In genomic region chr1:12615166-12615915, GRCh38 we compare ENCODE assay signal across 8 cellular contexts. TPM values are rescaled to one million over a fixed set of nuclear protein-coding genes. Genes with fewer than 3 reads are reported as not detected.
A peak's percentile ranks its signal among the peaks of the same experiment; 100 is the strongest.
DNase-seq lines count a peak whose midpoint lies in the region; ATAC-seq, FAIRE-seq and TF ChIP-seq lines count a peak whose summit lies in the region.

No MANE protein-coding gene starts in this region.

- no peaks in the 10 kb centered on the region for H3K9me3 Mint-ChIP-seq in activated CD8-positive, alpha-beta memory T cell treated with anti-CD3 and anti-CD28 coated beads, Interleukin-2, amount 10 ng/mL, durations not matched to agents 7 days and 5 days (ENCODE audit: low read depth)

- H3K4me2 ChIP-seq in HepG2 (ENCODE audit: low read depth, low read length), result peak overlapping the region; percentile 87

- ATAC-seq in activated CD8-positive, alpha-beta memory T cell treated with anti-CD3 and anti-CD28 coated beads, Interleukin-2, amount 10 ng/mL, durations not matched to agents 7 days and 5 days, result no peak
- ATAC-seq in HepG2 (no peak), GM18517 (IDR thresholded peaks at IDR 0.05; ENCODE audit: unreplicated experiment) (no peak), GM19035 (IDR thresholded peaks at IDR 0.05; ENCODE audit: unreplicated experiment) (no peak)

- H3K27ac ChIP-seq in angular gyrus (ENCODE audit: low read depth, low read length) (peak overlapping the region; percentile 78), HepG2 (ENCODE audit: extremely low read length, insufficient read depth, low read length) (peak overlapping the region; percentile 94), thymus (ENCODE audit: low read depth) (no peak overlapping the region)

- intact Hi-C loops in HepG2 (cut with micrococcal nuclease; ENCODE audit: unreplicated experiment), result loop anchor here (5.0 kb wide), 1 partner anchor 138 kb away; no protein-coding TSS in a partner anchor

- no peaks in the 10 kb centered on the region for H3K9me3 ChIP-seq in HepG2 (ENCODE audit: low read length)
- no peaks in the 10 kb centered on the region for H3K9me3 ChIP-seq in thymus (ENCODE audit: control insufficient read depth)

- no peak for TF ChIP-seq RAD21 in HepG2 (CRISPR knock-in tag; IDR thresholded peaks at IDR 0.05)

- peaks cover 10% of the 10 kb centered on the region for H3K36me3 Mint-ChIP-seq in activated CD8-positive, alpha-beta memory T cell treated with anti-CD3 and anti-CD28 coated beads, Interleukin-2, amount 10 ng/mL, durations not matched to agents 7 days and 5 days

- TF ChIP-seq POLR2A in HepG2 (IDR thresholded peaks at IDR 0.05; ENCODE audit: insufficient read depth in 1 of 2, low read depth in 2 of 2, low read length in 2 of 2), result 0 out of 4 replicates have a peak, but pooled peaks of 1 of the 2 experiments have one; percentile 4
- TF ChIP-seq POLR2A in H54 (IDR thresholded peaks at IDR 0.05; ENCODE audit: low read depth, low read length), result no peak

- H3K4me1 ChIP-seq in HepG2 (ENCODE audit: insufficient read depth, low read length), result peaks cover 59% of the 10 kb centered on the region
- H3K4me1 ChIP-seq in thymus (ENCODE audit: control insufficient read depth, insufficient read depth, low read length), result peaks cover 17% of the 10 kb centered on the region

- 4% methylated on average over 11 of the region's 13 CpGs for WGBS in HepG2 (ENCODE audit: low lambda C conversion rate)
- WGBS in thymus, result 59% methylated on average over 13 of the region's 13 CpGs

- H2AFZ ChIP-seq in HepG2 (ENCODE audit: low read length), result no peak overlapping the region

- in situ Hi-C loops in HepG2 (cut with HindIII; ENCODE audit: extremely low pct_ligation_motif_present, low pct_unique_long_range_greater_than_20kb), result loop anchor here (5.0 kb wide), 2 partner anchors 63 to 88 kb away; no protein-coding TSS in a partner anchor

- POLR2A ChIA-PET in HepG2 (lab: Yijun Ruan, JAX), result interaction anchor here (0.6 to 10.1 kb wide), 27 partner anchors 11 to 301 kb away, joined by 3 to 357 read pairs (median 7); no protein-coding TSS in a partner anchor

- FAIRE-seq in HepG2 (lab: Jason Lieb, UNC) (no peak), H54 (lab: Jason Lieb, UNC) (no peak)

- peaks cover 28% of the 10 kb centered on the region for H4K20me1 ChIP-seq in HepG2 (ENCODE audit: insufficient read depth, low read length)

- no peak for TF ChIP-seq EP300 in HepG2 (IDR thresholded peaks at IDR 0.05; ENCODE audit: low read depth in 2 of 2, low read length in 2 of 2)
- TF ChIP-seq EP300 in HepG2 (CRISPR knock-in tag; IDR thresholded peaks at IDR 0.05; ENCODE audit: borderline replicate concordance), result no peak

- peaks cover 46% of the 10 kb centered on the region for H3K4me1 Mint-ChIP-seq in activated CD8-positive, alpha-beta memory T cell treated with anti-CD3 and anti-CD28 coated beads, Interleukin-2, amount 10 ng/mL, durations not matched to agents 7 days and 5 days

- H3K27ac Mint-ChIP-seq in activated CD8-positive, alpha-beta memory T cell treated with anti-CD3 and anti-CD28 coated beads, Interleukin-2, amount 10 ng/mL, durations not matched to agents 7 days and 5 days, result peak overlapping the region; percentile 54

- H3K36me3 ChIP-seq in HepG2 (replicated peaks in 1 of 2; ENCODE audit: control insufficient read depth in 1 of 2, insufficient read depth in 2 of 2, low read length in 2 of 2) (peaks cover 11 to 33% of the 10 kb centered on the region in 2 experiments; a peak in 4 of 5 replicates), thymus (ENCODE audit: control insufficient read depth, insufficient read depth) (no peaks in the 10 kb centered on the region)

- DNase-seq in activated CD8-positive, alpha-beta memory T cell treated with anti-CD3 and anti-CD28 coated beads, Interleukin-2, amount 10 ng/mL, durations not matched to agents 7 days and 5 days, result no peak
- DNase-seq in activated CD8-positive, alpha-beta memory T cell treated with anti-CD3 and anti-CD28 coated beads, Interleukin-2, amount 50 U/mL, for 4 hours, result no peak
- DNase-seq in HepG2 (ENCODE audit: low spot score) (no peak), H54 (ENCODE audit: insufficient read length, low spot score) (no peak)

- CTCF ChIA-PET in activated CD8-positive, alpha-beta memory T cell treated with anti-CD3 and anti-CD28 coated beads, Interleukin-2, amount 10 ng/mL, durations not matched to agents 7 days and 5 days (lab: Charles Lee), result interaction anchor here (1.1 to 8.7 kb wide), 5 partner anchors 13 to 496 kb away, joined by 3 to 102 read pairs (median 63); no protein-coding TSS in a partner anchor
- CTCF ChIA-PET in HepG2 (lab: Yijun Ruan, JAX; ENCODE audit: low intra/inter-chr PET ratio, low total read pairs), result no interaction called here

- peaks cover 8% of the 10 kb centered on the region for H3K27me3 Mint-ChIP-seq in activated CD8-positive, alpha-beta memory T cell treated with anti-CD3 and anti-CD28 coated beads, Interleukin-2, amount 10 ng/mL, durations not matched to agents 7 days and 5 days

- BruUV-seq in HepG2 (replicated peaks; lab: Mats Ljungman, UMichigan), result TSS peak; percentile 17

- H3K9ac ChIP-seq in HepG2 (ENCODE audit: insufficient read depth, low read depth, low read length), result peak overlapping the region; percentile 97

- TF ChIP-seq CTCF in HepG2 (CRISPR knock-in tag; IDR thresholded peaks at IDR 0.05), result no peak

- H3K79me2 ChIP-seq in HepG2 (ENCODE audit: insufficient read depth, low read length), result peaks cover 70% of the 10 kb centered on the region

- peak overlapping the region; percentile 95 for H3K4me3 Mint-ChIP-seq in activated CD8-positive, alpha-beta memory T cell treated with anti-CD3 and anti-CD28 coated beads, Interleukin-2, amount 10 ng/mL, durations not matched to agents 7 days and 5 days

- peak overlapping the region; percentile 91 to 97 (median 94) for H3K4me3 ChIP-seq in HepG2 (replicated peaks in 1 of 3; ENCODE audit: insufficient read depth in 1 of 3, low read depth in 2 of 3, low read length in 3 of 3)
- peak overlapping the region; percentile 83 for H3K4me3 ChIP-seq in thymus (ENCODE audit: low read length)

- H3K27me3 ChIP-seq in HepG2 (ENCODE audit: control insufficient read depth in 1 of 2, insufficient read depth in 2 of 2, low read length in 2 of 2) (peaks cover 0 to 3% of the 10 kb centered on the region in 2 experiments; a peak in 1 of 5 replicates), thymus (ENCODE audit: control insufficient read depth, insufficient read depth) (no peaks in the 10 kb centered on the region)

TF ChIP-seq in HepG2, 621 proteins besides CTCF, POLR2A, EP300 and RAD21 (continues in another document):
- peak; percentile 20; the same call in 1 of the 2 replicates for TF ChIP-seq SALL1 (CRISPR knock-in tag; IDR thresholded peaks at IDR 0.05)

RNA-seq across cellular contexts. Expression of gene DHRS3, which starts 2.7 kb away (rescaled TPM):
- total RNA-seq in activated CD8-positive, alpha-beta memory T cell treated with anti-CD3 and anti-CD28 coated beads, Interleukin-2, amount 10 ng/mL, durations not matched to agents 7 days and 5 days, result 10 to 100 TPM; 20.8 to 60.4 TPM
- 30.5 and 48.5 TPM in 2 replicates for total RNA-seq in HepG2 (2016; rRNA removed; fragmentation: Illumina TruSeq; extraction: Trizol)
- total RNA-seq in HepG2 (2016; cell fraction: cytosol; rRNA removed; fragmentation: Illumina TruSeq; extraction: Trizol; ENCODE audit: low read depth), result 25.5 and 27.3 TPM in 2 replicates
- 26.6 and 52.7 TPM in 2 replicates for total RNA-seq in HepG2 (2016; cell fraction: insoluble cytoplasmic fraction; rRNA removed; fragmentation: Illumina TruSeq; extraction: Trizol)
- total RNA-seq in HepG2 (2016; cell fraction: membrane; rRNA removed; fragmentation: Illumina TruSeq; extraction: Trizol), result 29.7 and 30.7 TPM in 2 replicates
- total RNA-seq in HepG2 (2016; cell fraction: nucleus; rRNA removed; fragmentation: Illumina TruSeq; extraction: Trizol), result 41.7 and 48.7 TPM in 2 replicates
- 90.5 and 107 TPM in 2 replicates for polyA plus RNA-seq in HepG2 (2011; rRNA removed)
- 85.8 and 93.3 TPM in 2 replicates for polyA plus RNA-seq in HepG2 (2011; cell fraction: cytosol; rRNA removed)
- polyA plus RNA-seq in HepG2 (2011; cell fraction: nucleus; rRNA removed), result 96.4 and 100 TPM in 2 replicates
- polyA plus RNA-seq in HepG2 (2012), result 60.3 and 66.6 TPM in 2 replicates
- polyA plus RNA-seq in HepG2 (2016; cell fraction: cytosol; fragmentation: Illumina TruSeq; extraction: Trizol; ENCODE audit: low read depth), result 7.8 TPM in 2 replicates
- 18.9 and 21.8 TPM in 2 replicates for polyA plus RNA-seq in HepG2 (2016; cell fraction: insoluble cytoplasmic fraction; fragmentation: Illumina TruSeq; extraction: Trizol; ENCODE audit: low read depth)
- polyA plus RNA-seq in HepG2 (2016; cell fraction: membrane; fragmentation: Illumina TruSeq; extraction: Trizol; ENCODE audit: low read depth), result 13.0 and 14.3 TPM in 2 replicates
- 64.9 and 66.2 TPM in 2 replicates for polyA plus RNA-seq in HepG2 (2016; cell fraction: nucleus; fragmentation: Illumina TruSeq; extraction: Trizol; ENCODE audit: insufficient read depth, low read depth)
- polyA minus RNA-seq in HepG2 (2011; rRNA and poly(A)+ RNA removed; ENCODE audit: low replicate concordance), result 17.4 and 446 TPM in 2 replicates
- 107 and 116 TPM in 2 replicates for polyA minus RNA-seq in HepG2 (2011; cell fraction: cytosol; rRNA and poly(A)+ RNA removed)
- 65.1 and 73.6 TPM in 2 replicates for polyA minus RNA-seq in HepG2 (2011; cell fraction: nucleus; rRNA and poly(A)+ RNA removed)
- polyA plus RNA-seq in thymus, result 56.8 TPM

RNA-seq across cellular contexts. Expression of gene AADACL4, which starts 28.5 kb away (rescaled TPM):
- total RNA-seq in activated CD8-positive, alpha-beta memory T cell treated with anti-CD3 and anti-CD28 coated beads, Interleukin-2, amount 10 ng/mL, durations not matched to agents 7 days and 5 days, result not detected
- total RNA-seq in HepG2 (2016; rRNA removed; fragmentation: Illumina TruSeq; extraction: Trizol), result not detected in 2 replicates
- not detected in 2 replicates for total RNA-seq in HepG2 (2016; cell fraction: cytosol; rRNA removed; fragmentation: Illumina TruSeq; extraction: Trizol; ENCODE audit: low read depth)
- total RNA-seq in HepG2 (2016; cell fraction: insoluble cytoplasmic fraction; rRNA removed; fragmentation: Illumina TruSeq; extraction: Trizol), result not detected in 2 replicates
- not detected in 2 replicates for total RNA-seq in HepG2 (2016; cell fraction: membrane; rRNA removed; fragmentation: Illumina TruSeq; extraction: Trizol)
- total RNA-seq in HepG2 (2016; cell fraction: nucleus; rRNA removed; fragmentation: Illumina TruSeq; extraction: Trizol), result not detected in 2 replicates
- polyA plus RNA-seq in HepG2 (2011; rRNA removed) (not detected in 2 replicates), thymus (0.05 TPM)
- polyA plus RNA-seq in HepG2 (2011; cell fraction: cytosol; rRNA removed), result not detected in 2 replicates
- not detected in 2 replicates for polyA plus RNA-seq in HepG2 (2011; cell fraction: nucleus; rRNA removed)
- not detected in 2 replicates for polyA plus RNA-seq in HepG2 (2012)
- polyA plus RNA-seq in HepG2 (2016; cell fraction: cytosol; fragmentation: Illumina TruSeq; extraction: Trizol; ENCODE audit: low read depth), result not detected in 2 replicates
- not detected in 2 replicates for polyA plus RNA-seq in HepG2 (2016; cell fraction: insoluble cytoplasmic fraction; fragmentation: Illumina TruSeq; extraction: Trizol; ENCODE audit: low read depth)
- polyA plus RNA-seq in HepG2 (2016; cell fraction: membrane; fragmentation: Illumina TruSeq; extraction: Trizol; ENCODE audit: low read depth), result not detected in 2 replicates
- not detected in 2 replicates for polyA plus RNA-seq in HepG2 (2016; cell fraction: nucleus; fragmentation: Illumina TruSeq; extraction: Trizol; ENCODE audit: insufficient read depth, low read depth)
- polyA minus RNA-seq in HepG2 (2011; rRNA and poly(A)+ RNA removed; ENCODE audit: low replicate concordance), result not detected in 2 replicates
- not detected in 2 replicates for polyA minus RNA-seq in HepG2 (2011; cell fraction: cytosol; rRNA and poly(A)+ RNA removed)
- polyA minus RNA-seq in HepG2 (2011; cell fraction: nucleus; rRNA and poly(A)+ RNA removed), result not detected in 2 replicates
